Comparison of ENCODE assay signal across 1 cellular context in genomic region chr1:24917327-24918074, GRCh38.
TF ChIP-seq lines count a peak whose summit lies in the region.

No MANE protein-coding gene starts in this region.

TF ChIP-seq in H1, 55 proteins besides CTCF, POLR2A, EP300 and RAD21:
- TF ChIP-seq ZNF274 (IDR thresholded peaks at IDR 0.05; ENCODE audit: borderline replicate concordance, extremely low read depth, low read length): no peak
- no peak for TF ChIP-seq RNF2 (IDR thresholded peaks at IDR 0.05; ENCODE audit: borderline replicate concordance, low read depth, low read length, missing control alignments, poor library complexity, severe bottlenecking)
- no peak for TF ChIP-seq RFX5 (IDR thresholded peaks at IDR 0.05; ENCODE audit: borderline replicate concordance, low read depth, low read length)
- no peak for TF ChIP-seq NANOG (IDR thresholded peaks at IDR 0.05; ENCODE audit: insufficient read depth, low read depth, low read length, poor library complexity, severe bottlenecking)
- TF ChIP-seq USF2 (IDR thresholded peaks at IDR 0.05; ENCODE audit: low read length): no peak
- no peak for TF ChIP-seq SIN3A (conservative IDR thresholded peaks at IDR 0.05 in 1 of 2, IDR thresholded peaks at IDR 0.05 in 1 of 2; ENCODE audit: low read depth in 1 of 2, low read length in 2 of 2)
- TF ChIP-seq NRF1 (IDR thresholded peaks at IDR 0.05; ENCODE audit: low read depth, low read length): no peak
- TF ChIP-seq SIRT6 (IDR thresholded peaks at IDR 0.05; ENCODE audit: low read length): no peak
- TF ChIP-seq JUND (IDR thresholded peaks at IDR 0.05; ENCODE audit: low read length): no peak
- no peak for TF ChIP-seq CBX8 (IDR thresholded peaks at IDR 0.05; ENCODE audit: borderline replicate concordance, low read depth, low read length)
- no peak for TF ChIP-seq CBX5 (IDR thresholded peaks at IDR 0.05; ENCODE audit: low read depth, low read length)
- TF ChIP-seq TCF12 (IDR thresholded peaks at IDR 0.05; ENCODE audit: low read depth, low read length): no peak
- TF ChIP-seq BACH1 (IDR thresholded peaks at IDR 0.05; ENCODE audit: low read length): no peak
